ENCODE assay signal across 2 cellular contexts in the genomic region with DNA sequence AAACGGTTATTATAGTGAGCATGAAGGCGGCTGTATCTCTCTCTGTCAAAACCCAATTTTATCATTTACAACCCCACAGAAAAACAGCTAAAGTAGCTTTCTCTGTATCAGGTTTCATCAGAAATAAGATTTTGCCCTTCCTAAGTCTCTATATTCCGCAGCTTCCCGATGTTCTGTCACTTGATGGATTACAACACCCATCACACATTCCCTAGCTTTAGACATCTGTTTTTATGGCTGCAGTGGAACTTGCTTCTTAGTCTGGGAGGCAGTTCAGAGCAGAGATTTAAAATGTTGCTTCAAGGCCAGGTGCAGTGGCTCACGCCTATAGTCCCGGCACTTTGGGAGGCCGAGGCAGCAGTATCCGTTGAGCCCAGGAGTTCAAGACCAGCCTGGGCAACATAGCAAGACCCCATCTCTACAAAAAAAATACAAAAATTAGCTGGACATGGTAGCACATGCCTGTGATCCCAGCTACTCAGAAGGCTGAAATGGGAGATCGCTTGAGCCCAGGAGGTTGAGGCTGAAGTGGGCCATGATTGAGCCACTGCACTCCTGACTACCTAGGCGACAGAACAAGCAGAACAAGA.
TF ChIP-seq lines count a peak whose summit lies in the region.

No MANE protein-coding gene starts in this region.

TF ChIP-seq in H1, 55 proteins besides CTCF, POLR2A, EP300 and RAD21 (continued from another document):
- TF ChIP-seq JUND (IDR thresholded peaks at IDR 0.05; ENCODE audit: low read length) (no peak), BACH1 (IDR thresholded peaks at IDR 0.05; ENCODE audit: low read length) (no peak), EZH2 (IDR thresholded peaks at IDR 0.05; ENCODE audit: low read depth, low read length, severe bottlenecking) (no peak), SIRT6 (IDR thresholded peaks at IDR 0.05; ENCODE audit: low read length) (no peak), CEBPB (IDR thresholded peaks at IDR 0.05; ENCODE audit: low read depth, low read length) (no peak), BRCA1 (IDR thresholded peaks at IDR 0.05; ENCODE audit: low read depth, low read length) (no peak), FOSL1 (IDR thresholded peaks at IDR 0.05; ENCODE audit: insufficient read depth, low read depth, low read length) (no peak), RFX5 (IDR thresholded peaks at IDR 0.05; ENCODE audit: borderline replicate concordance, low read depth, low read length) (no peak), RXRA (IDR thresholded peaks at IDR 0.05; ENCODE audit: insufficient read depth, low read depth, low read length) (no peak), CBX5 (IDR thresholded peaks at IDR 0.05; ENCODE audit: low read depth, low read length) (no peak), NANOG (IDR thresholded peaks at IDR 0.05; ENCODE audit: insufficient read depth, low read depth, low read length, poor library complexity, severe bottlenecking) (no peak), GABPA (IDR thresholded peaks at IDR 0.05; ENCODE audit: borderline replicate concordance, insufficient read depth, low read length) (no peak), TAF1 (IDR thresholded peaks at IDR 0.05; ENCODE audit: low read depth, low read length) (no peak), POU5F1 (IDR thresholded peaks at IDR 0.05; ENCODE audit: low read depth, low read length) (no peak)
TF ChIP-seq in H1: peak in this region for 0.

TF ChIP-seq in HEK293T, 16 proteins besides CTCF, POLR2A, EP300 and RAD21 (continued from another document):
- no peak for TF ChIP-seq SUZ12 (IDR thresholded peaks at IDR 0.05)
- no peak for TF ChIP-seq CTBP1 (IDR thresholded peaks at IDR 0.05; ENCODE audit: borderline replicate concordance)
- TF ChIP-seq TARDBP (IDR thresholded peaks at IDR 0.05): no peak
- TF ChIP-seq SP1 (IDR thresholded peaks at IDR 0.05): no peak
- TF ChIP-seq LEF1 (IDR thresholded peaks at IDR 0.05; ENCODE audit: borderline replicate concordance): no peak
- TF ChIP-seq HDGF (IDR thresholded peaks at IDR 0.05; ENCODE audit: borderline replicate concordance): no peak
- TF ChIP-seq ZNF384 (IDR thresholded peaks at IDR 0.05): no peak
- no peak for TF ChIP-seq L3MBTL2 (conservative IDR thresholded peaks at IDR 0.05)
- no peak for TF ChIP-seq NFRKB (IDR thresholded peaks at IDR 0.05)
- no peak for TF ChIP-seq ELF4 (IDR thresholded peaks at IDR 0.05)
- no peak for TF ChIP-seq ARNT (IDR thresholded peaks at IDR 0.05)
- TF ChIP-seq, protein P1, sequence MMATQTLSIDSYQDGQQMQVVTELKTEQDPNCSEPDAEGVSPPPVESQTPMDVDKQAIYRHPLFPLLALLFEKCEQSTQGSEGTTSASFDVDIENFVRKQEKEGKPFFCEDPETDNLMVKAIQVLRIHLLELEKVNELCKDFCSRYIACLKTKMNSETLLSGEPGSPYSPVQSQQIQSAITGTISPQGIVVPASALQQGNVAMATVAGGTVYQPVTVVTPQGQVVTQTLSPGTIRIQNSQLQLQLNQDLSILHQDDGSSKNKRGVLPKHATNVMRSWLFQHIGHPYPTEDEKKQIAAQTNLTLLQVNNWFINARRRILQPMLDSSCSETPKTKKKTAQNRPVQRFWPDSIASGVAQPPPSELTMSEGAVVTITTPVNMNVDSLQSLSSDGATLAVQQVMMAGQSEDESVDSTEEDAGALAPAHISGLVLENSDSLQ (IDR thresholded peaks at IDR 0.05): no peak
- TF ChIP-seq BHLHE40 (IDR thresholded peaks at IDR 0.05; ENCODE audit: borderline replicate concordance): no peak
- no peak for TF ChIP-seq FOXA1 (IDR thresholded peaks at IDR 0.05)
TF ChIP-seq in HEK293T: peak in this region for 0.
